8 cellular contexts compared by ENCODE assay signal in genomic region chr13:52193572-52194183, GRCh38. TPM values are rescaled to one million over a fixed set of nuclear protein-coding genes. Genes with fewer than 3 reads are reported as not detected.
DNase-seq lines count a peak whose midpoint lies in the region; ATAC-seq and TF ChIP-seq lines count a peak whose summit lies in the region.
"Not testable (repeated sequence)": the region's sequence is repeated elsewhere in the genome, so short reads cannot be mapped to it uniquely, and the experiment has no call there.

No MANE protein-coding gene starts in this region.

- in situ Hi-C loops in mammary epithelial cell (cut with MboI; ENCODE audit: low sequenced_read_pairs in 2 of 2) = loop anchor here in 1 of 2 donors (25.0 kb wide), 1 partner anchor 269 kb away; the partner anchor contains the start of genes CKAP2 and VPS36

- peak overlapping the region; percentile 98 for H3K27ac Mint-ChIP-seq in CD8-positive, alpha-beta T cell
- peak overlapping the region; percentile 97 for H3K27ac Mint-ChIP-seq in T-helper 2 cell treated with Interferon-gamma antibody and Interleukin-4, amounts not matched to agents 5 μg/mL and 100 μg/mL, for 36 hours

- not testable (repeated sequence) for TF ChIP-seq CTCF in CD8-positive, alpha-beta T cell (IDR thresholded peaks at IDR 0.05); MM.1S (IDR thresholded peaks at IDR 0.05; ENCODE audit: low read length); mammary epithelial cell (conservative IDR thresholded peaks at IDR 0.05 in 1 of 2, IDR thresholded peaks at IDR 0.05 in 1 of 2; ENCODE audit: extremely low read depth in 1 of 2, insufficient read depth in 1 of 2, low read depth in 1 of 2, low read length in 2 of 2); stomach (IDR thresholded peaks at IDR 0.05)

- CTCF ChIA-PET in CD8-positive, alpha-beta T cell (lab: Charles Lee) = interaction anchor here (1.4 to 2.3 kb wide), 4 partner anchors 193 to 396 kb away, joined by 3 to 7 read pairs (median 4); partner anchors contain the start of gene VPS36
- CTCF ChIA-PET in mammary epithelial cell (lab: Charles Lee; ENCODE audit: low non-redundant PET) = not testable (repeated sequence)

- TF ChIP-seq POLR2A in stomach (IDR thresholded peaks at IDR 0.05) = not testable (repeated sequence)

- peaks cover 39% of the 10 kb centered on the region for H3K4me1 Mint-ChIP-seq in CD8-positive, alpha-beta T cell (ENCODE audit: low read depth)
- peaks cover 15% of the 10 kb centered on the region for H3K4me1 Mint-ChIP-seq in T-helper 2 cell treated with Interferon-gamma antibody and Interleukin-4, amounts not matched to agents 5 μg/mL and 100 μg/mL, for 36 hours (ENCODE audit: low read depth)

- not testable (repeated sequence) for TF ChIP-seq EP300 in stomach (IDR thresholded peaks at IDR 0.05)

- not testable (repeated sequence) for H3K9me3 ChIP-seq in CD8-positive, alpha-beta T cell (ENCODE audit: low read length); MM.1S (replicated peaks; ENCODE audit: insufficient read depth, low read length); mammary epithelial cell (replicated peaks; ENCODE audit: insufficient read depth, low read length); muscle layer of colon (ENCODE audit: low read length); stomach

- WGBS in mammary epithelial cell (ENCODE audit: low coverage, missing lambda C conversion rate) = 4% methylated on average over 13 of the region's 14 CpGs
- WGBS in stomach, 5 donors = 0 to 1% (median 1%) methylated on average over 14 of the region's 14 CpGs

- peak in 1 of 7 experiments; percentile 10 for DNase-seq in CD8-positive, alpha-beta T cell
- not testable (repeated sequence) for DNase-seq in MM.1S; T-helper 2 cell treated with Interferon-gamma antibody and Interleukin-4, amounts not matched to agents 5 μg/mL and 100 μg/mL, for 36 hours (ENCODE audit: low spot score); stomach
- peak; percentile 17 for DNase-seq in mammary epithelial cell
- DNase-seq in globus pallidus (ENCODE audit: low spot score) = peak; percentile 49

- H3K27me3 ChIP-seq in CD8-positive, alpha-beta T cell (ENCODE audit: insufficient read depth, low read length); MM.1S (replicated peaks; ENCODE audit: insufficient read depth, low read length); mammary epithelial cell (ENCODE audit: insufficient read depth, low read length); muscle layer of colon (ENCODE audit: control insufficient read depth in 1 of 2, insufficient read depth in 2 of 2, low read length in 2 of 2); stomach: not testable (repeated sequence)

- H3K36me3 ChIP-seq in CD8-positive, alpha-beta T cell (ENCODE audit: insufficient read depth, low read length); MM.1S (replicated peaks; ENCODE audit: insufficient read depth, low read length); mammary epithelial cell (ENCODE audit: insufficient read depth, low read length); muscle layer of colon (ENCODE audit: insufficient read depth, low read length): not testable (repeated sequence)
- peaks cover 4 to 14% (median 8%) of the 10 kb centered on the region in 4 donors for H3K36me3 ChIP-seq in stomach

- POLR2A ChIA-PET in CD8-positive, alpha-beta T cell (lab: Charles Lee) = interaction anchor here (0.6 to 2.5 kb wide), 6 partner anchors 34 to 741 kb away, joined by 3 to 8 read pairs (median 5); partner anchors contain the start of genes ALG11, INTS6 and NEK3

- H3K4me3 ChIP-seq in CD8-positive, alpha-beta T cell (ENCODE audit: low read depth, low read length) = peak overlapping the region; percentile 87
- H3K4me3 ChIP-seq in MM.1S (ENCODE audit: low read length) (peak overlapping the region; percentile 79), mammary epithelial cell (replicated peaks in 1 of 3; ENCODE audit: insufficient read depth in 1 of 3, low read depth in 2 of 3, low read length in 3 of 3) (peak overlapping the region; percentile 70 to 81 (median 75)), muscle layer of colon (ENCODE audit: low read depth in 1 of 2, low read length in 2 of 2) (peak overlapping the region; percentile 87 to 96), stomach (peak overlapping the region; percentile 68 to 94 (median 84))

- H3K9me2 ChIP-seq in MM.1S (replicated peaks; ENCODE audit: insufficient read depth, low read length) = not testable (repeated sequence)

- dilution Hi-C loops in mammary epithelial cell (cut with HindIII; ENCODE audit: low sequenced_read_pairs) = not testable (repeated sequence)

- H3K9me3 Mint-ChIP-seq in CD8-positive, alpha-beta T cell; T-helper 2 cell treated with Interferon-gamma antibody and Interleukin-4, amounts not matched to agents 5 μg/mL and 100 μg/mL, for 36 hours: not testable (repeated sequence)

- intact Hi-C loops in CD8-positive, alpha-beta T cell (cut with DNase I, micrococcal nuclease) = loop anchor here (1.0 to 5.0 kb wide), 11 partner anchors 34 to 746 kb away; partner anchors contain the start of genes ALG11 (in 2 of the 2), VPS36 (in 2 of the 2), DHRS12 (in 1 of the 2) and INTS6 (in 1 of the 2)
- intact Hi-C loops in mammary epithelial cell (cut with micrococcal nuclease) = loop anchor here (2.0 kb wide), 1 partner anchor 193 kb away; no protein-coding TSS in a partner anchor
- intact Hi-C loops in stomach (cut with DNase I; ENCODE audit: low total_unique reads) = not testable (repeated sequence)

- BruUV-seq in mammary epithelial cell (replicated peaks; lab: Mats Ljungman, UMichigan) = not testable (repeated sequence)

- not testable (repeated sequence) for H3K27me3 Mint-ChIP-seq in CD8-positive, alpha-beta T cell (ENCODE audit: low read depth); T-helper 2 cell treated with Interferon-gamma antibody and Interleukin-4, amounts not matched to agents 5 μg/mL and 100 μg/mL, for 36 hours (ENCODE audit: low read depth)

- ATAC-seq in CD8-positive, alpha-beta T cell = peak; percentile 29
- ATAC-seq in GM21825 (IDR thresholded peaks at IDR 0.05; ENCODE audit: unreplicated experiment) = peak; percentile 18

- peak overlapping the region; percentile 65 for H3K27ac ChIP-seq in CD8-positive, alpha-beta T cell (ENCODE audit: low read depth, low read length)
- H3K27ac ChIP-seq in MM.1S (ENCODE audit: low read length) (peak overlapping the region; percentile 60; the same call in 1 of the 2 replicates), mammary epithelial cell (ENCODE audit: insufficient read depth, low read depth, low read length) (peak overlapping the region; percentile 54), muscle layer of colon (ENCODE audit: low read depth, low read length) (peak overlapping the region; percentile 86), stomach (peak overlapping the region; percentile 70 to 85 (median 83))

- H3K9ac ChIP-seq in MM.1S (ENCODE audit: low read length) = peak overlapping the region; percentile 70; the same call in 1 of the 2 replicates
- H3K9ac ChIP-seq in mammary epithelial cell (ENCODE audit: insufficient read depth, low read length) = peak overlapping the region; percentile 71
- H3K9ac ChIP-seq in muscle layer of colon (ENCODE audit: low read length) = peak overlapping the region; percentile 46

- peak overlapping the region; percentile 77 for H2AFZ ChIP-seq in MM.1S (ENCODE audit: low read length)
- H2AFZ ChIP-seq in mammary epithelial cell (ENCODE audit: low read depth, low read length) = peak overlapping the region; percentile 98

- H3K79me2 ChIP-seq in MM.1S (ENCODE audit: low read length) (peaks cover 22% of the 10 kb centered on the region), mammary epithelial cell (ENCODE audit: insufficient read depth, low read length) (peaks cover 38% of the 10 kb centered on the region)

- not testable (repeated sequence) for H3F3A ChIP-seq in MM.1S (ENCODE audit: insufficient read depth, low read length)

- peak overlapping the region; percentile 98 for H3K4me3 Mint-ChIP-seq in CD8-positive, alpha-beta T cell
- peak overlapping the region; percentile 99 for H3K4me3 Mint-ChIP-seq in T-helper 2 cell treated with Interferon-gamma antibody and Interleukin-4, amounts not matched to agents 5 μg/mL and 100 μg/mL, for 36 hours

- H4K20me1 ChIP-seq in MM.1S (ENCODE audit: insufficient read depth, low read length); mammary epithelial cell (ENCODE audit: insufficient read depth, low read length): not testable (repeated sequence)

- H3K4me1 ChIP-seq in CD8-positive, alpha-beta T cell (ENCODE audit: insufficient read depth, low read length) = peaks cover 16% of the 10 kb centered on the region
- H3K4me1 ChIP-seq in MM.1S (ENCODE audit: low read length); muscle layer of colon (ENCODE audit: insufficient read depth, low read length): not testable (repeated sequence)
- H3K4me1 ChIP-seq in mammary epithelial cell (ENCODE audit: insufficient read depth, low read length) (peaks cover 12% of the 10 kb centered on the region), stomach (peaks cover 16 to 38% (median 33%) of the 10 kb centered on the region in 4 donors)

- H3K36me3 Mint-ChIP-seq in CD8-positive, alpha-beta T cell = peaks cover 27% of the 10 kb centered on the region
- H3K36me3 Mint-ChIP-seq in T-helper 2 cell treated with Interferon-gamma antibody and Interleukin-4, amounts not matched to agents 5 μg/mL and 100 μg/mL, for 36 hours (ENCODE audit: low read depth) = not testable (repeated sequence)

- peak overlapping the region; percentile 57 for H3K4me2 ChIP-seq in MM.1S (ENCODE audit: low read depth, low read length)
- peak overlapping the region; percentile 91 for H3K4me2 ChIP-seq in mammary epithelial cell (ENCODE audit: insufficient read depth, low read depth, low read length)

RNA-seq across cellular contexts. Expression of gene NEK3, which starts 34.3 kb away (rescaled TPM):
- 1 to 10 TPM; 1.0 to 1.7 TPM for total RNA-seq in CD8-positive, alpha-beta T cell
- total RNA-seq in mammary epithelial cell = 1 to 10 TPM; 7.3 to 9.1 TPM
- 5.7 TPM for polyA plus RNA-seq in mammary epithelial cell
- polyA minus RNA-seq in mammary epithelial cell = 4.9 TPM
- 100 to 1,000 TPM in 1 of 5 donors, 10 to 100 TPM in 3, 1 to 10 TPM in 1; 2.3 to 171 (median 29.4) TPM for total RNA-seq in stomach
- 10 to 100 TPM in 1 of 3 donors, 1 to 10 TPM in 2; 7.6 to 14.3 (median 8.4) TPM for polyA plus RNA-seq in stomach
